In the genomic region with DNA sequence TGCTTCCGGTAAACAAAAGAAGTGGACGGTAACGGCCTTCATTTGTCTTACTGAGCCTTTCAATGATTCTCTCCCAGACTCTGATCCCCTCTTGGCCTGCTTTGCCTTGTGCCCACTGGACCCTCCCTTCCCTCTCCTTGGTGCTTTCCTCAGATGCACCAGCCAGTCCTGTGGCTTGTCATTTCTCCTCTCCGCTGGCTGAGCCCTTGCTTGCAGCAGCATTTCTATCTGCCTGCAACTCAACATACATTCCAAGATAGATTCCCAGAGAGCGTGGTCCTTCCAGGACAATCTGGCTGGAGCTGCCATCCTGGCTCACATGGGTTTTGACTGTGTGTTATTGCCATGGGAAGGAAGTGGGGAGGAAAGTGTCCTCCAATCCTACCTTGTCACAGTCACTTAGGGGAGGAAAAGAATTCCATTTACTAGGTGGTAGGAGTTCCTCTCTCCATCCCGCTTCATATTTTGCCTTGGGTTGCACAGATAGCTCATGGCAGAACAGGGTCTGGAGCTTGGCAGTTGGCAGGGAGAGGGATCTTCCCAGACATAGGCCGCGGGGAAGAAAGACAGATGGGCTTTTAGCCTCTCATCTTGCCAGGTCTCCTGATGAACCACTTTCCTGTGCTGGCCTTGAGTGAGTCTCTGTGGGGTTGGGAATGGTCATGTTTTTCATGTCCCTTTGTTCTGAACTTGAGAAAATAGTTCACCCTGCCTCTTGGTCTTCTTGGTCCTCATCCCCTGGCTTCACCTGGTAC, we compare ENCODE assay signal across 14 cellular contexts.
"Had no signal": no experiment of that assay in that cellular context is flagged by ENCODE, and none has a peak within 500 bp of the region (broad histone marks: within the 10 kb centered on the region; RNA-seq: fewer than 3 reads in every experiment).

No MANE protein-coding gene starts in this region.

- DNase-seq: activated CD4-positive, alpha-beta memory T cell treated with anti-CD3 and anti-CD28 coated beads, Interleukin-2, amount 10 ng/mL, durations not matched to agents 7 days and 5 days; activated CD4-positive, alpha-beta T cell treated with anti-CD3 and anti-CD28 coated beads for 4 hours; activated effector memory CD4-positive, alpha-beta T cell treated with anti-CD3 and anti-CD28 coated beads, Interleukin-2, amount 50 U/mL, for 16 hours; activated T-cell treated with anti-CD3 and anti-CD28 coated beads, Interleukin-2, amount 50 U/mL, for 48 hours; cortex of kidney; effector memory CD4-positive, alpha-beta T cell; gastrocnemius medialis; mammary epithelial cell; ovary; stimulated activated CD4-positive, alpha-beta T cell treated with anti-CD3 and anti-CD28 coated beads, Interleukin-1b, Interleukin-23, amount 100 ng/mL, for 48 hours; stimulated activated naive CD8-positive, alpha-beta T cell treated with anti-CD3 and anti-CD28 coated beads, Interleukin-15, amount 100 ng/mL, for 72 hours had no signal

- H3K4me1 ChIP-seq: adrenal gland, gastrocnemius medialis had no signal

- H3K4me3 ChIP-seq: adrenal gland, gastrocnemius medialis, ovary, thoracic aorta had no signal

- H3K27ac ChIP-seq: adrenal gland, gastrocnemius medialis, ovary, thoracic aorta had no signal

- H3K36me3 ChIP-seq: adrenal gland, gastrocnemius medialis, ovary, thoracic aorta had no signal

- H3K27me3 ChIP-seq: ovary had no signal

- H3K9me3 ChIP-seq: adrenal gland, gastrocnemius medialis, ovary, thoracic aorta had no signal

- ATAC-seq: gastrocnemius medialis; stimulated activated naive CD8-positive, alpha-beta T cell treated with anti-CD3 and anti-CD28 coated beads, Interleukin-15, amount 100 ng/mL, for 72 hours; WTC11 had no signal
